In genomic region chr14:80954771-80955299, GRCh38 we compare ENCODE assay signal across 8 cellular contexts. TPM values are rescaled to one million over a fixed set of nuclear protein-coding genes. Genes with fewer than 3 reads are reported as not detected.
DNase-seq lines count a peak whose midpoint lies in the region; ATAC-seq lines count a peak whose summit lies in the region.

No MANE protein-coding gene starts in this region.

- H3K4me3 Mint-ChIP-seq in activated CD4-positive, alpha-beta T cell treated with anti-CD3 and anti-CD28 coated beads, Interleukin-2, amount 10 ng/mL, durations not matched to agents 24 days and 14 days, result peak overlapping the region; percentile 91
- peak overlapping the region; percentile 84 for H3K4me3 Mint-ChIP-seq in dendritic cell treated with granulocyte-macrophage colony-stimulating factor and Interleukin-4, amounts not matched to agents 40 ng/mL and 50 ng/mL, for 4 days

- H3K4me1 Mint-ChIP-seq in activated CD4-positive, alpha-beta T cell treated with anti-CD3 and anti-CD28 coated beads, Interleukin-2, amount 10 ng/mL, durations not matched to agents 24 days and 14 days, result peaks cover 45% of the 10 kb centered on the region
- H3K4me1 Mint-ChIP-seq in dendritic cell treated with granulocyte-macrophage colony-stimulating factor and Interleukin-4, amounts not matched to agents 40 ng/mL and 50 ng/mL, for 4 days (ENCODE audit: low read depth), result peaks cover 19% of the 10 kb centered on the region

- H3K36me3 Mint-ChIP-seq in activated CD4-positive, alpha-beta T cell treated with anti-CD3 and anti-CD28 coated beads, Interleukin-2, amount 10 ng/mL, durations not matched to agents 24 days and 14 days (ENCODE audit: low read depth), result peaks cover 7% of the 10 kb centered on the region
- no peaks in the 10 kb centered on the region for H3K36me3 Mint-ChIP-seq in dendritic cell treated with granulocyte-macrophage colony-stimulating factor and Interleukin-4, amounts not matched to agents 40 ng/mL and 50 ng/mL, for 4 days (ENCODE audit: low read depth)

- intact Hi-C loops in activated CD4-positive, alpha-beta T cell treated with anti-CD3 and anti-CD28 coated beads, Interleukin-2, amount 10 ng/mL, durations not matched to agents 24 days and 14 days (cut with micrococcal nuclease), result loop anchor here (1.0 to 5.0 kb wide), 3 partner anchors 9 to 97 kb away; no protein-coding TSS in a partner anchor
- intact Hi-C loops in dendritic cell treated with granulocyte-macrophage colony-stimulating factor and Interleukin-4, amounts not matched to agents 40 ng/mL and 50 ng/mL, for 4 days (cut with micrococcal nuclease), result loop anchor here (1.0 to 5.0 kb wide), 4 partner anchors 32 to 507 kb away; no protein-coding TSS in a partner anchor

- ATAC-seq in HG02642 (IDR thresholded peaks at IDR 0.05; ENCODE audit: poor library complexity, unreplicated experiment), result peak; percentile 27
- ATAC-seq in left lobe of liver, result peak; percentile 97
- ATAC-seq in HG03442 (IDR thresholded peaks at IDR 0.05; ENCODE audit: unreplicated experiment), result no peak

- H3K27me3 Mint-ChIP-seq in activated CD4-positive, alpha-beta T cell treated with anti-CD3 and anti-CD28 coated beads, Interleukin-2, amount 10 ng/mL, durations not matched to agents 24 days and 14 days, result peaks cover 44% of the 10 kb centered on the region
- peaks cover 13% of the 10 kb centered on the region for H3K27me3 Mint-ChIP-seq in dendritic cell treated with granulocyte-macrophage colony-stimulating factor and Interleukin-4, amounts not matched to agents 40 ng/mL and 50 ng/mL, for 4 days

- H3K9me3 Mint-ChIP-seq in activated CD4-positive, alpha-beta T cell treated with anti-CD3 and anti-CD28 coated beads, Interleukin-2, amount 10 ng/mL, durations not matched to agents 24 days and 14 days, result no peaks in the 10 kb centered on the region
- no peaks in the 10 kb centered on the region for H3K9me3 Mint-ChIP-seq in dendritic cell treated with granulocyte-macrophage colony-stimulating factor and Interleukin-4, amounts not matched to agents 40 ng/mL and 50 ng/mL, for 4 days

- DNase-seq in COR-L47 (lab: John Stamatoyannopoulos, UW) (peak; percentile 82), NCI-H226 (peak; percentile 58), left lobe of liver (ENCODE audit: low spot score) (peak; percentile 80)
- DNase-seq in activated CD4-positive, alpha-beta T cell treated with anti-CD3 and anti-CD28 coated beads, Interleukin-2, amount 10 ng/mL, durations not matched to agents 24 days and 14 days, result peak; percentile 93
- DNase-seq in stimulated activated CD4-positive, alpha-beta T cell treated with anti-CD3 and anti-CD28 coated beads, Interleukin-1b, Interleukin-23, amount 100 ng/mL, for 1 hour (ENCODE audit: low read depth in 2 of 2), result peak; percentile 45 to 56

- peak overlapping the region; percentile 68 for H3K27ac Mint-ChIP-seq in activated CD4-positive, alpha-beta T cell treated with anti-CD3 and anti-CD28 coated beads, Interleukin-2, amount 10 ng/mL, durations not matched to agents 24 days and 14 days
- peak overlapping the region; percentile 68 for H3K27ac Mint-ChIP-seq in dendritic cell treated with granulocyte-macrophage colony-stimulating factor and Interleukin-4, amounts not matched to agents 40 ng/mL and 50 ng/mL, for 4 days

RNA-seq across cellular contexts. Expression of gene TSHR, which starts 0.6 kb away (rescaled TPM):
- not detected in 2 replicates for total RNA-seq in activated CD4-positive, alpha-beta T cell treated with anti-CD3 and anti-CD28 coated beads, Interleukin-2, amount 10 ng/mL, durations not matched to agents 24 days and 14 days
- total RNA-seq in left lobe of liver, result 0.15 TPM

RNA-seq across cellular contexts. Expression of gene CEP128, which starts 13.3 kb away (rescaled TPM):
- total RNA-seq in activated CD4-positive, alpha-beta T cell treated with anti-CD3 and anti-CD28 coated beads, Interleukin-2, amount 10 ng/mL, durations not matched to agents 24 days and 14 days, result 20.1 and 20.4 TPM in 2 replicates
- 1.7 TPM for total RNA-seq in left lobe of liver
